In the genomic region with DNA sequence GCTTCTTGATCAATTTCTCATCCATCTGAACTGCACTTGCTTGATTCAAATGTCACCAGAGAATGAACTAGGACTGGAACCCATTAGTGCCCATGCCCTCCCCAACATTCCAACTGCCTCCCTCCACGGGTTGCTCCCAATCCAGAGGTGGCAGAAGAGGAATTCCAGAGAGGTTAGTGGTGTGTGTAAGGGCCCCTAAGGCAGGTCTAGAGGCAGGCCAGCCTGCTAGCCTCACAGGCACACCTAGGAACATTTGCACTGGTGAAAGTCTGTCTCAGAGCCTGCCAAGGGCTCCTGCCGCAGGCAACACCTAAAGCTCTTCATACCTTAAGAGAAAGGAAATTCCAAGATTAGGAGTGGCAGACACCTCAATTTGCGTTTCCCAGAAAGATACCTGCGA, we compare ENCODE assay signal across 25 cellular contexts. TPM values are rescaled to one million over a fixed set of nuclear protein-coding genes. Genes with fewer than 3 reads are reported as not detected.
A peak's percentile ranks its signal among the peaks of the same experiment; 100 is the strongest.
DNase-seq lines count a peak whose midpoint lies in the region; ATAC-seq, FAIRE-seq and TF ChIP-seq lines count a peak whose summit lies in the region.
"Had no signal": no experiment of that assay in that cellular context is flagged by ENCODE, and none has a peak within 500 bp of the region (broad histone marks: within the 10 kb centered on the region; RNA-seq: fewer than 3 reads in every experiment).

No MANE protein-coding gene starts in this region.

- H3K9me3 Mint-ChIP-seq in MCF 10A (ENCODE audit: unreplicated experiment): peaks cover 2% of the 10 kb centered on the region
- H3K9me3 Mint-ChIP-seq: activated naive CD4-positive, alpha-beta T cell treated with anti-CD3 and anti-CD28 coated beads, Interleukin-2, amount 10 ng/mL, durations not matched to agents 7 days and 5 days; activated T-helper 1 cell treated with anti-CD3 and anti-CD28 coated beads, Interleukin-12 subunit alpha, Interleukin-12 subunit beta, Interleukin-2, Interleukin-4 antibody, amounts not matched to agents 30 ng/mL and 10 ng/mL and 1 ng/mL, durations not matched to agents 14 hours and 24 hours and 36 hours; CD4-positive, alpha-beta memory T cell; neural crest cell had no signal

- no peak overlapping the region for H3K4me3 Mint-ChIP-seq in MCF 10A (ENCODE audit: unreplicated experiment)
- H3K4me3 Mint-ChIP-seq: activated naive CD4-positive, alpha-beta T cell treated with anti-CD3 and anti-CD28 coated beads, Interleukin-2, amount 10 ng/mL, durations not matched to agents 7 days and 5 days; activated T-helper 1 cell treated with anti-CD3 and anti-CD28 coated beads, Interleukin-12 subunit alpha, Interleukin-12 subunit beta, Interleukin-2, Interleukin-4 antibody, amounts not matched to agents 30 ng/mL and 10 ng/mL and 1 ng/mL, durations not matched to agents 14 hours and 24 hours and 36 hours; CD4-positive, alpha-beta memory T cell; neural crest cell; T-helper 17 cell had no signal

- H3K27me3 ChIP-seq in mammary epithelial cell (ENCODE audit: insufficient read depth, low read length) (no peaks in the 10 kb centered on the region), bronchial epithelial cell (ENCODE audit: control insufficient read depth, insufficient read depth, low read length) (no peaks in the 10 kb centered on the region), upper lobe of left lung (no peaks in the 10 kb centered on the region), esophagus muscularis mucosa (no peaks in the 10 kb centered on the region)
- H3K27me3 ChIP-seq: heart left ventricle, SJCRH30, transverse colon had no signal

- dilution Hi-C loops in mammary epithelial cell (cut with HindIII; ENCODE audit: low sequenced_read_pairs): no loop called here

- H3K9me3 ChIP-seq in mammary epithelial cell (replicated peaks; ENCODE audit: insufficient read depth, low read length) (no peaks in the 10 kb centered on the region), upper lobe of left lung (no peaks in the 10 kb centered on the region), esophagus muscularis mucosa (no peaks in the 10 kb centered on the region)
- H3K9me3 ChIP-seq: heart left ventricle, SJCRH30, transverse colon had no signal

- POLR2A ChIA-PET in MCF 10A (lab: Yijun Ruan, JAX): interaction anchor here (1.1 kb wide), 1 partner anchor 21 kb away, joined by 4 read pairs; a partner anchor contains a TSS

- intact Hi-C loops in mammary epithelial cell (cut with micrococcal nuclease) (no loop called here), MCF 10A (cut with micrococcal nuclease) (no loop called here), esophagus muscularis mucosa (cut with DNase I) (no loop called here)

- H3K4me1 ChIP-seq in mammary epithelial cell (ENCODE audit: insufficient read depth, low read length): peaks cover 34% of the 10 kb centered on the region
- H3K4me1 ChIP-seq in upper lobe of left lung: peaks cover 0 to 8% (median 3%) of the 10 kb centered on the region in 4 donors
- no peaks in the 10 kb centered on the region for H3K4me1 ChIP-seq in esophagus muscularis mucosa

- H3K9ac ChIP-seq in mammary epithelial cell (ENCODE audit: insufficient read depth, low read length): no peak overlapping the region

- no peak overlapping the region for H3K27ac Mint-ChIP-seq in MCF 10A (ENCODE audit: low read depth, unreplicated experiment)
- H3K27ac Mint-ChIP-seq: activated naive CD4-positive, alpha-beta T cell treated with anti-CD3 and anti-CD28 coated beads, Interleukin-2, amount 10 ng/mL, durations not matched to agents 7 days and 5 days; activated T-helper 1 cell treated with anti-CD3 and anti-CD28 coated beads, Interleukin-12 subunit alpha, Interleukin-12 subunit beta, Interleukin-2, Interleukin-4 antibody, amounts not matched to agents 30 ng/mL and 10 ng/mL and 1 ng/mL, durations not matched to agents 14 hours and 24 hours and 36 hours; T-helper 17 cell had no signal

- no peak for FAIRE-seq in bronchial epithelial cell (lab: Jason Lieb, UNC)
- FAIRE-seq: G401.6 had no signal

- H2AFZ ChIP-seq in mammary epithelial cell (ENCODE audit: low read depth, low read length): no peak overlapping the region

- no peak for TF ChIP-seq EP300 in upper lobe of left lung (IDR thresholded peaks at IDR 0.05)
- TF ChIP-seq EP300 in esophagus muscularis mucosa (IDR thresholded peaks at IDR 0.05): no peak

- WGBS in mammary epithelial cell (ENCODE audit: low coverage, missing lambda C conversion rate): 10% methylated on average over 4 of the region's 4 CpGs
- WGBS in upper lobe of left lung, 2 donors: 58 to 70% methylated on average over 4 of the region's 4 CpGs
- 85% methylated on average over 4 of the region's 4 CpGs for WGBS in esophagus muscularis mucosa

- H3K27me3 Mint-ChIP-seq in MCF 10A (ENCODE audit: insufficient read depth, unreplicated experiment): no peaks in the 10 kb centered on the region
- H3K27me3 Mint-ChIP-seq: CD4-positive, alpha-beta memory T cell; T-helper 17 cell had no signal

- H3K36me3 ChIP-seq in mammary epithelial cell (ENCODE audit: insufficient read depth, low read length) (peaks cover 4% of the 10 kb centered on the region), bronchial epithelial cell (ENCODE audit: control insufficient read depth, insufficient read depth, low read length) (peaks cover under 1% of the 10 kb centered on the region), upper lobe of left lung (peaks cover 5 to 27% (median 10%) of the 10 kb centered on the region in 4 donors), esophagus muscularis mucosa (peaks cover 8 to 51% (median 42%) of the 10 kb centered on the region in 4 donors)

- TF ChIP-seq POLR2A in upper lobe of left lung (IDR thresholded peaks at IDR 0.05) (no peak), esophagus muscularis mucosa (IDR thresholded peaks at IDR 0.05; ENCODE audit: low read depth) (no peak)

- CTCF ChIA-PET in mammary epithelial cell (lab: Charles Lee; ENCODE audit: low non-redundant PET): no interaction called here
- CTCF ChIA-PET in MCF 10A (lab: Yijun Ruan, JAX): interaction anchor here (0.6 to 2.0 kb wide), 2 partner anchors 10 to 132 kb away, joined by 3 to 9 read pairs; no protein-coding TSS in a partner anchor

- in situ Hi-C loops in mammary epithelial cell (cut with MboI; ENCODE audit: low sequenced_read_pairs in 2 of 2): no loop called here

- no peaks in the 10 kb centered on the region for H4K20me1 ChIP-seq in mammary epithelial cell (ENCODE audit: insufficient read depth, low read length)

- peaks cover 23% of the 10 kb centered on the region for H3K36me3 Mint-ChIP-seq in MCF 10A (ENCODE audit: insufficient read depth, unreplicated experiment)

- ATAC-seq in left lobe of liver (peak; percentile 11), upper lobe of left lung (ENCODE audit: low FRiP score in 2 of 2) (peak; percentile 51 to 78), GM21737 (IDR thresholded peaks at IDR 0.05; ENCODE audit: unreplicated experiment) (no peak)
- ATAC-seq: T-helper 17 cell had no signal

- H3K27ac ChIP-seq in mammary epithelial cell (ENCODE audit: insufficient read depth, low read depth, low read length): peak overlapping the region; percentile 53
- peak overlapping the region in 2 of 4 donors; percentile 14 to 51 for H3K27ac ChIP-seq in upper lobe of left lung
- H3K27ac ChIP-seq in esophagus muscularis mucosa (replicated peaks in 1 of 4): no peak overlapping the region
- H3K27ac ChIP-seq: heart left ventricle, SJCRH30, transverse colon had no signal

- peak overlapping the region; percentile 37 for H3K4me2 ChIP-seq in mammary epithelial cell (ENCODE audit: insufficient read depth, low read depth, low read length)

- H3K4me3 ChIP-seq in mammary epithelial cell (replicated peaks in 1 of 3; ENCODE audit: insufficient read depth in 1 of 3, low read depth in 2 of 3, low read length in 3 of 3): no peak overlapping the region
- H3K4me3 ChIP-seq in bronchial epithelial cell (ENCODE audit: low read depth, low read length): no peak overlapping the region
- H3K4me3 ChIP-seq in upper lobe of left lung: no peak overlapping the region
- no peak overlapping the region for H3K4me3 ChIP-seq in esophagus muscularis mucosa
- H3K4me3 ChIP-seq: heart left ventricle, SJCRH30, transverse colon had no signal

- no peaks in the 10 kb centered on the region for H3K79me2 ChIP-seq in mammary epithelial cell (ENCODE audit: insufficient read depth, low read length)

- TF ChIP-seq CTCF in mammary epithelial cell (conservative IDR thresholded peaks at IDR 0.05 in 1 of 2, IDR thresholded peaks at IDR 0.05 in 1 of 2; ENCODE audit: extremely low read depth in 1 of 2, insufficient read depth in 1 of 2, low read depth in 1 of 2, low read length in 2 of 2): no peak
- TF ChIP-seq CTCF in MCF 10A (IDR thresholded peaks at IDR 0.05; ENCODE audit: unreplicated experiment): no peak
- no peak for TF ChIP-seq CTCF in bronchial epithelial cell (IDR thresholded peaks at IDR 0.05; ENCODE audit: insufficient read depth, low read length, severe bottlenecking)
- no peak for TF ChIP-seq CTCF in upper lobe of left lung (IDR thresholded peaks at IDR 0.05)
- no peak for TF ChIP-seq CTCF in esophagus muscularis mucosa (IDR thresholded peaks at IDR 0.05)

- DNase-seq in mammary epithelial cell (no peak), MCF 10A (ENCODE audit: unreplicated experiment) (no peak), bronchial epithelial cell (ENCODE audit: low read depth) (peak; percentile 26), left lobe of liver (ENCODE audit: low spot score) (no peak), upper lobe of left lung (no peak), SW 1271 (lab: John Stamatoyannopoulos, UW) (no peak), esophagus muscularis mucosa (ENCODE audit: extremely low spot score) (no peak)
- DNase-seq: activated CD4-positive, alpha-beta T cell treated with anti-CD3 and anti-CD28 coated beads for 4 hours; amniotic stem cell; CD4-positive, alpha-beta memory T cell; cortex of kidney; DMS 273 treated with DMSO at 0.1 percent for 48 hours; GOT3; heart left ventricle; KG1; left ventricle myocardium superior; NCI-H1436; T-helper 17 cell had no signal

- H3K4me1 Mint-ChIP-seq in MCF 10A (ENCODE audit: insufficient read depth, unreplicated experiment): peaks cover 10% of the 10 kb centered on the region
- H3K4me1 Mint-ChIP-seq: activated naive CD4-positive, alpha-beta T cell treated with anti-CD3 and anti-CD28 coated beads, Interleukin-2, amount 10 ng/mL, durations not matched to agents 7 days and 5 days; CD4-positive, alpha-beta memory T cell; T-helper 17 cell had no signal

- BruUV-seq in mammary epithelial cell (replicated peaks; lab: Mats Ljungman, UMichigan) (no TSS peak), MCF 10A (replicated peaks; lab: Mats Ljungman, UMichigan) (no TSS peak)

RNA-seq across cellular contexts. Expression of a gene that starts 21.2 kb away (rescaled TPM):
- total RNA-seq in mammary epithelial cell (10 to 100 TPM; 24.0 to 81.7 TPM), MCF 10A (2022) (27.2 and 36.7 TPM in 2 replicates), bronchial epithelial cell (73.0 and 83.2 TPM in 2 replicates), left lobe of liver (8.0 TPM), upper lobe of left lung (10 to 100 TPM; 35.6 to 82.1 (median 55.1) TPM), esophagus muscularis mucosa (10 to 100 TPM in 3 of 4 donors, 1 to 10 TPM in 1; 9.8 to 19.8 (median 15.0) TPM)
- 17.0 TPM for polyA plus RNA-seq in mammary epithelial cell
- polyA minus RNA-seq in mammary epithelial cell: 61.0 TPM

RNA-seq across cellular contexts. Expression of a gene that starts 33.6 kb away (rescaled TPM):
- total RNA-seq in mammary epithelial cell (100 to 1,000 TPM in 1 of 2 donors, 10 to 100 TPM in 1; 90.8 to 127 TPM), MCF 10A (2022) (97.7 and 106 TPM in 2 replicates), bronchial epithelial cell (127 and 138 TPM in 2 replicates), left lobe of liver (44.0 TPM), upper lobe of left lung (100 to 1,000 TPM in 5 of 6 donors, 10 to 100 TPM in 1; 91.5 to 190 (median 132) TPM), esophagus muscularis mucosa (100 to 1,000 TPM; 167 to 203 (median 186) TPM)
- polyA plus RNA-seq in mammary epithelial cell: 55.4 TPM
- polyA minus RNA-seq in mammary epithelial cell: 70.1 TPM
